ENCODE assay signal across 9 cellular contexts in the genomic region with DNA sequence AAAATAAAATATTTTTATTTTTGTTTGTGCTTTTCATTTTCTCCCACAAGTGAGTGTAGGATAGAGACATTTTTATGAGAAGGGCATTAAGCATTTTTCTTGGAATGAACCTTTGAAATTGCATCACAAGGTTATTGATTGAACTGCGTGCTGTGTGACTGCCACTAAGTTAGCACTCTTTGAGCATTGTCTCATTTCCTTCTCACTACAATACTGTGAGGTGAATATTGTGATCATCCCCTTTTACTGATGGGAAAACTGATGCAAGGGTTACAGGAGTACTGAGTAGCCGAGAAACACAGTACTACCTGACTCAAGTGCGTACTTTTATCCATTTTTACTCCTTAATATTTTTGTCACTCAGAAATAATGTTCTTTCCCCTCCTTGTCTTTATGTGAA. TPM values are rescaled to one million over a fixed set of nuclear protein-coding genes. Genes with fewer than 3 reads are reported as not detected.
DNase-seq lines count a peak whose midpoint lies in the region; ATAC-seq and TF ChIP-seq lines count a peak whose summit lies in the region.
"Had no signal": no experiment of that assay in that cellular context is flagged by ENCODE, and none has a peak within 500 bp of the region (broad histone marks: within the 10 kb centered on the region; RNA-seq: fewer than 3 reads in every experiment).

No MANE protein-coding gene starts in this region.

- no peaks in the 10 kb centered on the region for H3K9me3 Mint-ChIP-seq in activated T-helper 2 cell treated with anti-CD3 and anti-CD28 coated beads, Interferon-gamma antibody, Interleukin-2, Interleukin-4, amounts not matched to agents 10 μg/mL and 5 μg/mL and 100 μg/mL, durations not matched to agents 14 hours and 24 hours and 36 hours

- no peaks in the 10 kb centered on the region for H3K9me3 ChIP-seq in left ventricle myocardium inferior (replicated peaks)
- H3K9me3 ChIP-seq in muscle layer of duodenum (ENCODE audit: control insufficient read depth in 1 of 2, low read length in 2 of 2), result no peaks in the 10 kb centered on the region
- no peaks in the 10 kb centered on the region for H3K9me3 ChIP-seq in aorta (ENCODE audit: control insufficient read depth, low read length)

- H3K36me3 Mint-ChIP-seq in activated T-helper 2 cell treated with anti-CD3 and anti-CD28 coated beads, Interferon-gamma antibody, Interleukin-2, Interleukin-4, amounts not matched to agents 10 μg/mL and 5 μg/mL and 100 μg/mL, durations not matched to agents 14 hours and 24 hours and 36 hours (ENCODE audit: low read depth), result peaks cover 3% of the 10 kb centered on the region

- no peak for TF ChIP-seq CTCF in left ventricle myocardium inferior (IDR thresholded peaks at IDR 0.05; ENCODE audit: borderline replicate concordance)
- TF ChIP-seq CTCF in choroid plexus epithelial cell (conservative IDR thresholded peaks at IDR 0.05; ENCODE audit: low read depth, low read length), result no peak

- no peak overlapping the region for H3K4me3 Mint-ChIP-seq in activated T-helper 2 cell treated with anti-CD3 and anti-CD28 coated beads, Interferon-gamma antibody, Interleukin-2, Interleukin-4, amounts not matched to agents 10 μg/mL and 5 μg/mL and 100 μg/mL, durations not matched to agents 14 hours and 24 hours and 36 hours (ENCODE audit: low read depth)

- 5 to 7% methylated on average over 3 of the region's 3 CpGs for WGBS in aorta, 2 donors

- H3K27me3 ChIP-seq in left ventricle myocardium inferior (ENCODE audit: low read depth) (no peaks in the 10 kb centered on the region), muscle layer of duodenum (ENCODE audit: low read depth, low read length) (no peaks in the 10 kb centered on the region), aorta (ENCODE audit: control insufficient read depth in 1 of 2, insufficient read depth in 2 of 2, low read length in 1 of 2) (no peaks in the 10 kb centered on the region)

- no peaks in the 10 kb centered on the region for H3K36me3 ChIP-seq in left ventricle myocardium inferior
- peaks cover 0 to 3% of the 10 kb centered on the region in 2 donors for H3K36me3 ChIP-seq in muscle layer of duodenum (ENCODE audit: control insufficient read depth in 1 of 2, insufficient read depth in 2 of 2, low read length in 2 of 2)
- H3K36me3 ChIP-seq in aorta (ENCODE audit: control insufficient read depth in 1 of 2, insufficient read depth in 2 of 2, low read length in 1 of 2), result no peaks in the 10 kb centered on the region

- H3K4me1 ChIP-seq in left ventricle myocardium inferior (peaks cover 70% of the 10 kb centered on the region), muscle layer of duodenum (ENCODE audit: control insufficient read depth in 1 of 2, insufficient read depth in 2 of 2, low read length in 2 of 2) (peaks cover 12 to 28% of the 10 kb centered on the region in 2 donors), aorta (ENCODE audit: control insufficient read depth in 1 of 2, insufficient read depth in 2 of 2, low read length in 2 of 2) (no peaks in the 10 kb centered on the region)

- H3K4me3 ChIP-seq in left ventricle myocardium inferior, result peak overlapping the region; percentile 91
- H3K4me3 ChIP-seq in choroid plexus epithelial cell (ENCODE audit: low read depth, low read length), result peak overlapping the region; percentile 18
- peak overlapping the region; percentile 53 to 65 for H3K4me3 ChIP-seq in muscle layer of duodenum (ENCODE audit: low read depth in 1 of 2, low read length in 2 of 2)
- peak overlapping the region; percentile 82 to 96 for H3K4me3 ChIP-seq in aorta (ENCODE audit: low read length in 2 of 2)

- peaks cover under 1% of the 10 kb centered on the region for H3K27me3 Mint-ChIP-seq in activated T-helper 2 cell treated with anti-CD3 and anti-CD28 coated beads, Interferon-gamma antibody, Interleukin-2, Interleukin-4, amounts not matched to agents 10 μg/mL and 5 μg/mL and 100 μg/mL, durations not matched to agents 14 hours and 24 hours and 36 hours (ENCODE audit: low read depth)

- DNase-seq in left ventricle myocardium inferior, result no peak
- DNase-seq in Right ventricle myocardium inferior (ENCODE audit: missing footprints), result no peak
- DNase-seq in choroid plexus epithelial cell (ENCODE audit: low read depth), result no peak
- no peak for DNase-seq in aorta
- DNase-seq in activated T-helper 2 cell treated with anti-CD3 and anti-CD28 coated beads, Interferon-gamma antibody, Interleukin-2, Interleukin-4, amounts not matched to agents 10 μg/mL and 5 μg/mL and 100 μg/mL, durations not matched to agents 14 hours and 24 hours and 36 hours (ENCODE audit: low spot score), result no peak
- DNase-seq: NCI-H2171 treated with DMSO at 0.1 percent for 48 hours had no signal

- ATAC-seq in Right ventricle myocardium inferior (no peak), aorta (ENCODE audit: low FRiP score) (no peak), GM19324 (IDR thresholded peaks at IDR 0.05; ENCODE audit: low FRiP score, unreplicated experiment) (no peak), GM19452 (IDR thresholded peaks at IDR 0.05; ENCODE audit: unreplicated experiment) (no peak)

- H3K27ac ChIP-seq in left ventricle myocardium inferior (replicated peaks) (peak overlapping the region; percentile 96), muscle layer of duodenum (ENCODE audit: low read length) (peak overlapping the region; percentile 69), aorta (ENCODE audit: low read depth in 1 of 2, low read length in 2 of 2) (no peak overlapping the region)

- H3K4me1 Mint-ChIP-seq in activated T-helper 2 cell treated with anti-CD3 and anti-CD28 coated beads, Interferon-gamma antibody, Interleukin-2, Interleukin-4, amounts not matched to agents 10 μg/mL and 5 μg/mL and 100 μg/mL, durations not matched to agents 14 hours and 24 hours and 36 hours (ENCODE audit: low read depth), result peaks cover 29% of the 10 kb centered on the region

- H3K27ac Mint-ChIP-seq in activated T-helper 2 cell treated with anti-CD3 and anti-CD28 coated beads, Interferon-gamma antibody, Interleukin-2, Interleukin-4, amounts not matched to agents 10 μg/mL and 5 μg/mL and 100 μg/mL, durations not matched to agents 14 hours and 24 hours and 36 hours, result no peak overlapping the region

- intact Hi-C loops in left ventricle myocardium inferior (cut with micrococcal nuclease) (no loop called here), Right ventricle myocardium inferior (cut with DNase I) (loop anchor here (10.0 kb wide), 1 partner anchor 382 kb away; a partner anchor contains a TSS), aorta (cut with DNase I) (loop anchor here (5.0 to 10.0 kb wide), 2 partner anchors 36 to 102 kb away; a partner anchor contains a TSS)
- intact Hi-C loops in activated T-helper 2 cell treated with anti-CD3 and anti-CD28 coated beads, Interferon-gamma antibody, Interleukin-2, Interleukin-4, amounts not matched to agents 10 μg/mL and 5 μg/mL and 100 μg/mL, durations not matched to agents 14 hours and 24 hours and 36 hours (cut with micrococcal nuclease), result loop anchor here (5.0 kb wide), 1 partner anchor 384 kb away; a partner anchor contains a TSS

RNA-seq across cellular contexts. Expression of a gene that starts 2.0 kb away (rescaled TPM):
- total RNA-seq in left ventricle myocardium inferior, result 18.0 TPM
- total RNA-seq in Right ventricle myocardium inferior, result 14.1 TPM
- 100 to 1,000 TPM in 1 of 2 donors, 10 to 100 TPM in 1; 68.3 to 178 TPM for total RNA-seq in aorta
- 10 to 100 TPM; 15.0 to 15.5 TPM for polyA plus RNA-seq in aorta
- 10.6 and 12.2 TPM in 2 replicates for total RNA-seq in activated T-helper 2 cell treated with anti-CD3 and anti-CD28 coated beads, Interferon-gamma antibody, Interleukin-2, Interleukin-4, amounts not matched to agents 10 μg/mL and 5 μg/mL and 100 μg/mL, durations not matched to agents 14 hours and 24 hours and 36 hours

Comparison
In these comparisons a context has a peak if more than half of its experiments do, and no peak if none do; other contexts are left out.
1. H3K27ac ChIP-seq: peak in left ventricle myocardium inferior (single experiment) and muscle layer of duodenum (single experiment); none in aorta (0 of 2).
2. H3K4me3 ChIP-seq: peak in every context shown above with its lines; median percentile 91 in left ventricle myocardium inferior; 89 in aorta; 59 in muscle layer of duodenum; 18 in choroid plexus epithelial cell.